In the genomic region with DNA sequence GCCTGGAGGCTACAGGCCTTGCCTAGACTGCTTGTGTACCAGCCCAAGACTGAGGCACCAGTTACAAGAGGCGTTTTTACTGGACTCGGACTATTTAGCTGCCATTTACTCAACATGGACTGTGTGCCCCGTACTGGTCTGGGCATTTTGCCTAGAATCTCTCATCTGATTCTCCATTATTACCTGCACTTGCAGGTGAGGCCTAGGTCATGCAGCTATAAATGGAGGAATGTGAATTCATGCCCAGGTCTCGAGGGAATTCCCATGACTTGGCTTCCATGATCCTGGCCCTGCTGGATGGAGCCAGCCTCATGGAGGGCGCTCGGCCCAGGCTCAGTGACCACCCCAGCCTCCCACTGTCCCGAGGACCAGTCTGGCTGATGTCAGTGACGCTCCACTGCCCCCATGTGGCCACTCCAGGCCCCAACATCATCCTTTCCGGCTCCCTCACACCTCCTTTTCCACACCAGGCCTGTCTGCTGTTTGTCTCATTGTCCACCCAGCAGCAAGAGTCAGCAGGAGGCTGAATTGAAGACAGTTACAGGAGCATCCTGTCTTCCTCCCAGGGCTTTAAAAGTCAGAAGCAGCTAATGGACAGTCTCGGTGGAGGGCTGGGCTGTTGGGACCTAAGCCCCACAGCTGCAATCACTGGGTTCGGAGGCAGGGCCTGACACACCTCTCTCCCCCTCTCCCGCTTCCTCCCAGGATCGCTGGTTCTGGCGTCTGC, we compare ENCODE assay signal across 8 cellular contexts. TPM values are rescaled to one million over a fixed set of nuclear protein-coding genes. Genes with fewer than 3 reads are reported as not detected.
A peak's percentile ranks its signal among the peaks of the same experiment; 100 is the strongest.
DNase-seq lines count a peak whose midpoint lies in the region; ATAC-seq, FAIRE-seq and TF ChIP-seq lines count a peak whose summit lies in the region.

No MANE protein-coding gene starts in this region.

- TF ChIP-seq EP300 in K562 (IDR thresholded peaks at IDR 0.05; ENCODE audit: low read length), result no peak

- no peak overlapping the region for H2BK120ac ChIP-seq in IMR-90 (ENCODE audit: low read depth, low read length)

- H3K4ac ChIP-seq in IMR-90 (ENCODE audit: low read depth, low read length), result no peak overlapping the region

- H3K18ac ChIP-seq in IMR-90 (ENCODE audit: low read depth, low read length), result no peak overlapping the region

- H3K4me3 ChIP-seq in IMR-90 (ENCODE audit: insufficient read depth, low read depth, low read length) (no peak overlapping the region), K562 (no peak overlapping the region), iPS DF 6.9 (ENCODE audit: low read length) (no peak overlapping the region), smooth muscle cell (no peak overlapping the region)

- H2BK20ac ChIP-seq in IMR-90 (ENCODE audit: low read depth, low read length), result no peak overlapping the region

- H3K27me3 ChIP-seq in IMR-90 (ENCODE audit: control insufficient read depth, insufficient read depth, low read length) (no peaks in the 10 kb centered on the region), K562 (ENCODE audit: control insufficient read depth in 2 of 2, insufficient read depth in 2 of 2, low read length in 2 of 2) (no peaks in the 10 kb centered on the region), iPS DF 6.9 (ENCODE audit: control insufficient read depth, insufficient read depth, low read length) (no peaks in the 10 kb centered on the region), smooth muscle cell (ENCODE audit: low read depth) (no peaks in the 10 kb centered on the region)

- H3K27ac ChIP-seq in IMR-90 (ENCODE audit: insufficient read depth, low read length), result no peak overlapping the region
- H3K27ac ChIP-seq in K562 (ENCODE audit: extremely low read depth, low read depth, low read length), result no peak overlapping the region
- H3K27ac ChIP-seq in iPS DF 6.9 (ENCODE audit: low read length), result no peak overlapping the region
- H3K27ac ChIP-seq in smooth muscle cell (ENCODE audit: low read depth), result no peak overlapping the region

- POLR2A ChIA-PET in IMR-90 (lab: Charles Lee; ENCODE audit: unreplicated experiment) (no interaction called here), K562 (lab: Yijun Ruan, JAX) (interaction anchor here (0.6 to 1.5 kb wide), 4 partner anchors 10 to 124 kb away, joined by 3 to 5 read pairs (median 4); a partner anchor contains a TSS)

- H3K79me2 ChIP-seq in K562 (ENCODE audit: control insufficient read depth, insufficient read depth, low read length) (no peaks in the 10 kb centered on the region), smooth muscle cell (ENCODE audit: low read depth) (no peaks in the 10 kb centered on the region)

- no peak overlapping the region for H3K56ac ChIP-seq in IMR-90 (ENCODE audit: extremely low read depth, insufficient read depth, low read length)

- peak overlapping the region; percentile 0 for H2AFZ ChIP-seq in IMR-90 (replicated peaks; ENCODE audit: low read length, poor library complexity)
- H2AFZ ChIP-seq in K562 (ENCODE audit: low read depth, low read length), result no peak overlapping the region
- no peak overlapping the region for H2AFZ ChIP-seq in smooth muscle cell (ENCODE audit: low read depth)

- TF ChIP-seq RAD21 in IMR-90 (IDR thresholded peaks at IDR 0.05; ENCODE audit: low read length) (peak; percentile 89), K562 (CRISPR knock-in tag; conservative IDR thresholded peaks at IDR 0.05 in 1 of 2, IDR thresholded peaks at IDR 0.05 in 1 of 2) (peak; percentile 61 to 83)

- peak; percentile 84 for FAIRE-seq in K562 (lab: Jason Lieb, UNC)

- peak overlapping the region; percentile 25 for H2AK9ac ChIP-seq in IMR-90 (replicated peaks; ENCODE audit: low read depth, low read length, poor library complexity)

- peak; percentile 84 for ATAC-seq in IMR-90 (ENCODE audit: low read depth)
- ATAC-seq in K562, result peak; percentile 86
- ATAC-seq in HG03469 (IDR thresholded peaks at IDR 0.05; ENCODE audit: unreplicated experiment), result no peak
- no peak for ATAC-seq in HG02588 (IDR thresholded peaks at IDR 0.05; ENCODE audit: unreplicated experiment)

- dilution Hi-C loops in IMR-90 (cut with HindIII; ENCODE audit: low sequenced_read_pairs, unreplicated experiment), result no loop called here

- peak; percentile 79 for TF ChIP-seq CTCF in IMR-90 (conservative IDR thresholded peaks at IDR 0.05; ENCODE audit: low read depth, low read length)
- peak; percentile 85 to 93 (median 90) for TF ChIP-seq CTCF in K562 (IDR thresholded peaks at IDR 0.05 in 2 of 3, conservative IDR thresholded peaks at IDR 0.05 in 1 of 3; ENCODE audit: insufficient read depth in 2 of 3, low read depth in 1 of 3, low read length in 3 of 3)
- TF ChIP-seq CTCF in smooth muscle cell (IDR thresholded peaks at IDR 0.05; ENCODE audit: borderline replicate concordance, insufficient read depth, poor library complexity, severe bottlenecking), result peak; percentile 67

- H3K4me1 ChIP-seq in IMR-90 (ENCODE audit: control insufficient read depth, insufficient read depth, low read length), result no peaks in the 10 kb centered on the region
- peaks cover 8 to 33% of the 10 kb centered on the region in 2 experiments; a peak in 4 of 5 replicates for H3K4me1 ChIP-seq in K562 (replicated peaks in 1 of 2; ENCODE audit: control insufficient read depth in 2 of 2, insufficient read depth in 2 of 2, low read length in 2 of 2)
- no peaks in the 10 kb centered on the region for H3K4me1 ChIP-seq in iPS DF 6.9 (ENCODE audit: control insufficient read depth, insufficient read depth, low read length)
- H3K4me1 ChIP-seq in smooth muscle cell (ENCODE audit: low read depth), result peaks cover 1% of the 10 kb centered on the region

- H2BK5ac ChIP-seq in IMR-90 (ENCODE audit: low read depth, low read length, poor library complexity, severe bottlenecking), result no peak overlapping the region

- no peak overlapping the region for H3K14ac ChIP-seq in IMR-90 (replicated peaks; ENCODE audit: low read depth, low read length)

- CTCF ChIA-PET in IMR-90 (lab: Yijun Ruan, JAX) (interaction anchor here (0.6 to 1.6 kb wide), 2 partner anchors 124 kb away, joined by 3 to 6 read pairs; no protein-coding TSS in a partner anchor), K562 (lab: Yijun Ruan, JAX; ENCODE audit: low intra/inter-chr PET ratio) (interaction anchor here (5.3 kb wide), 1 partner anchor 124 kb away, joined by 28 read pairs; a partner anchor contains a TSS)

- no peak overlapping the region for H4K8ac ChIP-seq in IMR-90 (ENCODE audit: low read depth in 2 of 2, low read length in 2 of 2)

- H3F3A ChIP-seq in smooth muscle cell (ENCODE audit: low read depth), result no peaks in the 10 kb centered on the region

- H4K20me1 ChIP-seq in IMR-90 (ENCODE audit: insufficient read depth, low read length) (0 out of 2 replicates have a peak, but pooled peaks cover 5% of the 10 kb centered on the region), K562 (replicated peaks; ENCODE audit: control insufficient read depth, insufficient read depth, low read length) (no peaks in the 10 kb centered on the region), smooth muscle cell (ENCODE audit: low read depth) (peaks cover 10% of the 10 kb centered on the region)

- no peak overlapping the region; the same call in 1 of the 2 replicates for H2AK5ac ChIP-seq in IMR-90 (ENCODE audit: low read depth, low read length)

- H2BK15ac ChIP-seq in IMR-90 (ENCODE audit: low read depth, low read length), result no peak overlapping the region

- intact Hi-C loops in IMR-90 (cut with micrococcal nuclease), result loop anchor here (1.0 to 2.0 kb wide), 4 partner anchors 60 to 435 kb away; no protein-coding TSS in a partner anchor
- intact Hi-C loops in K562 (cut with micrococcal nuclease), result loop anchor here (1.0 to 10.0 kb wide), 4 partner anchors 61 to 434 kb away; a partner anchor contains a TSS

- WGBS in IMR-90 (ENCODE audit: extremely low coverage in 2 of 2, insufficient read length in 1 of 2), 2 experiments, result 47% methylated on average over 6 of the region's 14 CpGs; no CpG with 5 or more reads in 1 of the 2 experiments
- WGBS in K562 (ENCODE audit: insufficient coverage, low coverage, missing lambda C conversion rate), result 15% methylated on average over 13 of the region's 14 CpGs
- WGBS in iPS DF 6.9 (ENCODE audit: insufficient coverage, insufficient read length), result no CpG with 5 or more reads among the region's 14 CpGs
- WGBS in smooth muscle cell (ENCODE audit: low lambda C conversion rate), result 52% methylated on average over 14 of the region's 14 CpGs

- H3K9ac ChIP-seq in IMR-90 (ENCODE audit: low read depth, low read length) (no peak overlapping the region), K562 (ENCODE audit: insufficient read depth in 1 of 2, low read depth in 2 of 2, low read length in 2 of 2) (no peak overlapping the region), smooth muscle cell (ENCODE audit: low read depth) (no peak overlapping the region)

- in situ Hi-C loops in IMR-90 (cut with MboI; ENCODE audit: low sequenced_read_pairs) (loop anchor here (5.0 to 25.0 kb wide), 2 partner anchors 122 to 407 kb away; a partner anchor contains a TSS), K562 (cut with MboI) (loop anchor here (5.0 kb wide), 1 partner anchor 127 kb away; no protein-coding TSS in a partner anchor)

- DNase-seq in ELR (ENCODE audit: low read depth) (peak; percentile 82), IMR-90 (peak; percentile 62), SKM-1 treated with dmso at 0.1 percent for 144 hours (lab: John Stamatoyannopoulos, UW; ENCODE audit: unreplicated experiment) (peak; percentile 47), K562 (ENCODE audit: extremely low read depth in 1 of 4, low spot score in 3 of 4) (peak; percentile 80 to 83 (median 82)), iPS DF 6.9 (ENCODE audit: low read depth, low spot score) (peak; percentile 82), smooth muscle cell (lab: John Stamatoyannopoulos, UW; ENCODE audit: unreplicated experiment) (no peak)

- H4K91ac ChIP-seq in IMR-90 (ENCODE audit: insufficient read depth, low read depth, low read length), result no peak overlapping the region

- H3K9me1 ChIP-seq in IMR-90 (ENCODE audit: insufficient read depth, low read length) (no peaks in the 10 kb centered on the region; the same call in 1 of the 2 replicates), K562 (ENCODE audit: control insufficient read depth, insufficient read depth, low read length) (no peaks in the 10 kb centered on the region)

- H4K5ac ChIP-seq in IMR-90 (ENCODE audit: low read depth, low read length), result no peak overlapping the region

- BruUV-seq in IMR-90 (replicated peaks; lab: Mats Ljungman, UMichigan) (no TSS peak), K562 (replicated peaks; lab: Mats Ljungman, UMichigan) (no TSS peak)

- no peaks in the 10 kb centered on the region for H3K9me3 ChIP-seq in IMR-90 (ENCODE audit: control insufficient read depth, insufficient read depth, low read length)
- H3K9me3 ChIP-seq in K562 (replicated peaks; ENCODE audit: control insufficient read depth, insufficient read depth, low read depth, low read length), result no peaks in the 10 kb centered on the region
- H3K9me3 ChIP-seq in iPS DF 6.9 (ENCODE audit: control insufficient read depth, insufficient read depth, low read length), result no peaks in the 10 kb centered on the region
- no peaks in the 10 kb centered on the region for H3K9me3 ChIP-seq in smooth muscle cell (replicated peaks; ENCODE audit: low read depth)

- TF ChIP-seq POLR2A in IMR-90 (IDR thresholded peaks at IDR 0.05; ENCODE audit: low read depth, low read length), result no peak
- TF ChIP-seq POLR2A in K562 (conservative IDR thresholded peaks at IDR 0.05), result no peak

- no peak overlapping the region for H3K23ac ChIP-seq in IMR-90 (ENCODE audit: low read depth, low read length)

- H3K36me3 ChIP-seq in IMR-90 (ENCODE audit: control insufficient read depth, insufficient read depth, low read length) (peaks cover 31% of the 10 kb centered on the region), K562 (ENCODE audit: control insufficient read depth, insufficient read depth, low read length) (no peaks in the 10 kb centered on the region), iPS DF 6.9 (ENCODE audit: control insufficient read depth, insufficient read depth, low read length) (0 out of 2 replicates have a peak, but pooled peaks cover under 1% of the 10 kb centered on the region), smooth muscle cell (ENCODE audit: low read depth) (no peaks in the 10 kb centered on the region)

- peaks cover 0 to 19% of the 10 kb centered on the region in 2 experiments; a peak in 2 of 4 replicates for H3K79me1 ChIP-seq in IMR-90 (ENCODE audit: low read depth in 1 of 2, low read length in 2 of 2)

- H3K4me2 ChIP-seq in IMR-90 (ENCODE audit: low read depth, low read length) (no peak overlapping the region), K562 (ENCODE audit: insufficient read depth, low read length) (no peak overlapping the region), smooth muscle cell (no peak overlapping the region)

RNA-seq across cellular contexts. Expression of a gene that starts 8.7 kb away (rescaled TPM):
- total RNA-seq in IMR-90 (2012; rRNA removed), result 5.9 and 7.2 TPM in 2 replicates
- polyA plus RNA-seq in IMR-90 (2012; rRNA removed), result 64.9 and 67.6 TPM in 2 replicates
- 56.9 and 92.5 TPM in 2 replicates for polyA plus RNA-seq in IMR-90 (2012; cell fraction: cytosol; rRNA removed)
- polyA plus RNA-seq in IMR-90 (2012; cell fraction: nucleus; rRNA removed; ENCODE audit: low replicate concordance), result 54.7 and 75.9 TPM in 2 replicates
- total RNA-seq in K562 (2011; cell fraction: chromatin; rRNA removed; ENCODE audit: low replicate concordance), result 26.2 and 52.1 TPM in 2 replicates
- 35.3 and 46.4 TPM in 2 replicates for total RNA-seq in K562 (2011; cell fraction: nucleolus; rRNA removed)
- 35.9 and 37.4 TPM in 2 replicates for total RNA-seq in K562 (2011; cell fraction: nucleoplasm; rRNA removed)
- total RNA-seq in K562 (2014; rRNA removed), result 11.4 and 16.0 TPM in 2 replicates
- total RNA-seq in K562 (2014; rRNA removed; fragmentation: Illumina TruSeq; extraction: Trizol), result 3.8 and 5.6 TPM in 2 replicates
- total RNA-seq in K562 (2015; rRNA removed; fragmentation: Illumina TruSeq; extraction: Trizol), result 10.4 and 12.6 TPM in 2 replicates
- 38.6 and 41.5 TPM in 2 replicates for total RNA-seq in K562 (2021)
- polyA plus RNA-seq in K562 (2011; rRNA removed), result 13.1 and 16.3 TPM in 2 replicates
- 22.7 and 39.5 TPM in 2 replicates for polyA plus RNA-seq in K562 (2011; cell fraction: cytosol; rRNA removed)
- 37.9 and 58.3 TPM in 2 replicates for polyA plus RNA-seq in K562 (2011; cell fraction: nucleus; rRNA removed)
- polyA plus RNA-seq in K562 (2012), result 23.8 and 45.8 TPM in 2 replicates
- 18.8 and 25.0 TPM in 2 replicates for polyA plus RNA-seq in K562 (2014; fragmentation: Illumina TruSeq; extraction: Trizol)
- 1 to 10 TPM in 1 of 2 experiments, under 1 TPM in 1; 0.92 to 1.6 TPM for polyA plus RNA-seq in K562 (2014; fragmentation: Nextera tagmentation; extraction: Ambion mirVana)
- polyA plus RNA-seq in K562 (2014; rRNA removed), result 26.5 and 33.5 TPM in 2 replicates
- 5.0 and 6.8 TPM in 2 replicates for polyA minus RNA-seq in K562 (2011; rRNA and poly(A)+ RNA removed)
- 16.2 and 26.1 TPM in 2 replicates for polyA minus RNA-seq in K562 (2011; cell fraction: cytosol; rRNA and poly(A)+ RNA removed)
- 20.1 and 29.2 TPM in 2 replicates for polyA minus RNA-seq in K562 (2011; cell fraction: nucleus; rRNA and poly(A)+ RNA removed)
- 14.3 and 22.7 TPM in 2 replicates for total RNA-seq in smooth muscle cell
- 43.7 and 44.7 TPM in 2 replicates for polyA plus RNA-seq in smooth muscle cell

RNA-seq across cellular contexts. Expression of a gene that starts 15.4 kb away (rescaled TPM):
- total RNA-seq in IMR-90 (2012; rRNA removed) (215 and 227 TPM in 2 replicates), K562 (2014; rRNA removed) (200 and 244 TPM in 2 replicates), K562 (2014; rRNA removed; fragmentation: Illumina TruSeq; extraction: Trizol) (132 and 180 TPM in 2 replicates), K562 (2015; rRNA removed; fragmentation: Illumina TruSeq; extraction: Trizol) (179 and 180 TPM in 2 replicates), K562 (2021) (229 and 249 TPM in 2 replicates), smooth muscle cell (76.4 and 110 TPM in 2 replicates)
- polyA plus RNA-seq in IMR-90 (2012; rRNA removed) (215 and 258 TPM in 2 replicates), K562 (2011; rRNA removed) (165 and 190 TPM in 2 replicates), K562 (2014; fragmentation: Illumina TruSeq; extraction: Trizol) (247 and 288 TPM in 2 replicates), K562 (2014; fragmentation: Nextera tagmentation; extraction: Ambion mirVana) (100 to 1,000 TPM; 807 to 832 TPM), K562 (2014; rRNA removed) (230 and 241 TPM in 2 replicates), smooth muscle cell (179 and 251 TPM in 2 replicates)
- polyA plus RNA-seq in IMR-90 (2012; cell fraction: cytosol; rRNA removed), result 163 and 323 TPM in 2 replicates
- 385 and 588 TPM in 2 replicates for polyA plus RNA-seq in IMR-90 (2012; cell fraction: nucleus; rRNA removed; ENCODE audit: low replicate concordance)
- total RNA-seq in K562 (2011; cell fraction: chromatin; rRNA removed; ENCODE audit: low replicate concordance), result 22.6 and 68.4 TPM in 2 replicates
- total RNA-seq in K562 (2011; cell fraction: nucleolus; rRNA removed), result 89.9 and 93.2 TPM in 2 replicates
- 54.0 and 63.2 TPM in 2 replicates for total RNA-seq in K562 (2011; cell fraction: nucleoplasm; rRNA removed)
- polyA plus RNA-seq in K562 (2011; cell fraction: cytosol; rRNA removed), result 339 and 577 TPM in 2 replicates
- polyA plus RNA-seq in K562 (2011; cell fraction: nucleus; rRNA removed), result 164 and 201 TPM in 2 replicates
- 165 and 193 TPM in 2 replicates for polyA plus RNA-seq in K562 (2012)
- polyA minus RNA-seq in K562 (2011; rRNA and poly(A)+ RNA removed), result 99.7 and 134 TPM in 2 replicates
- polyA minus RNA-seq in K562 (2011; cell fraction: cytosol; rRNA and poly(A)+ RNA removed), result 80.7 and 88.0 TPM in 2 replicates
- polyA minus RNA-seq in K562 (2011; cell fraction: nucleus; rRNA and poly(A)+ RNA removed), result 28.8 and 42.4 TPM in 2 replicates

RNA-seq across cellular contexts. Expression of a gene that starts 23.0 kb away (rescaled TPM):
- total RNA-seq in IMR-90 (2012; rRNA removed) (not detected in 2 replicates), K562 (2014; rRNA removed) (not detected in 2 replicates), K562 (2014; rRNA removed; fragmentation: Illumina TruSeq; extraction: Trizol) (not detected in 2 replicates), K562 (2015; rRNA removed; fragmentation: Illumina TruSeq; extraction: Trizol) (not detected in 2 replicates), K562 (2021) (not detected in 2 replicates), smooth muscle cell (0.27 and 0.49 TPM in 2 replicates)
- polyA plus RNA-seq in IMR-90 (2012; rRNA removed) (0.02 and 0.03 TPM in 2 replicates), K562 (2011; rRNA removed) (not detected in 2 replicates), K562 (2014; fragmentation: Illumina TruSeq; extraction: Trizol) (not detected in 2 replicates), K562 (2014; fragmentation: Nextera tagmentation; extraction: Ambion mirVana) (not detected), K562 (2014; rRNA removed) (not detected in 2 replicates), smooth muscle cell (0.05 TPM in 1 of 2 replicates, not detected in the other)
- polyA plus RNA-seq in IMR-90 (2012; cell fraction: cytosol; rRNA removed), result 0.02 TPM in 1 of 2 replicates, not detected in the other
- polyA plus RNA-seq in IMR-90 (2012; cell fraction: nucleus; rRNA removed; ENCODE audit: low replicate concordance), result 0.03 and 0.13 TPM in 2 replicates
- total RNA-seq in K562 (2011; cell fraction: chromatin; rRNA removed; ENCODE audit: low replicate concordance), result not detected in 2 replicates
- not detected in 2 replicates for total RNA-seq in K562 (2011; cell fraction: nucleolus; rRNA removed)
- total RNA-seq in K562 (2011; cell fraction: nucleoplasm; rRNA removed), result not detected in 2 replicates
- polyA plus RNA-seq in K562 (2011; cell fraction: cytosol; rRNA removed), result not detected in 2 replicates
- 0.04 TPM in 1 of 2 replicates, not detected in the other for polyA plus RNA-seq in K562 (2011; cell fraction: nucleus; rRNA removed)
- polyA plus RNA-seq in K562 (2012), result not detected in 2 replicates
- polyA minus RNA-seq in K562 (2011; rRNA and poly(A)+ RNA removed), result not detected in 2 replicates
- not detected in 2 replicates for polyA minus RNA-seq in K562 (2011; cell fraction: cytosol; rRNA and poly(A)+ RNA removed)
- polyA minus RNA-seq in K562 (2011; cell fraction: nucleus; rRNA and poly(A)+ RNA removed), result not detected in 2 replicates

RNA-seq across cellular contexts. Expression of a gene that starts 42.7 kb away (rescaled TPM):
- total RNA-seq in IMR-90 (2012; rRNA removed) (0.36 and 0.56 TPM in 2 replicates), K562 (2014; rRNA removed) (not detected in 2 replicates), K562 (2014; rRNA removed; fragmentation: Illumina TruSeq; extraction: Trizol) (0.03 TPM in 1 of 2 replicates, not detected in the other), K562 (2015; rRNA removed; fragmentation: Illumina TruSeq; extraction: Trizol) (0.07 and 0.08 TPM in 2 replicates), K562 (2021) (0.09 TPM in 1 of 2 replicates, not detected in the other), smooth muscle cell (0.09 and 0.45 TPM in 2 replicates)
- polyA plus RNA-seq in IMR-90 (2012; rRNA removed) (0.79 and 0.86 TPM in 2 replicates), K562 (2011; rRNA removed) (0.03 and 0.05 TPM in 2 replicates), K562 (2014; fragmentation: Illumina TruSeq; extraction: Trizol) (0.03 and 0.04 TPM in 2 replicates), K562 (2014; fragmentation: Nextera tagmentation; extraction: Ambion mirVana) (not detected), K562 (2014; rRNA removed) (not detected in 2 replicates), smooth muscle cell (0.03 and 0.97 TPM in 2 replicates)
- 0.32 and 1.0 TPM in 2 replicates for polyA plus RNA-seq in IMR-90 (2012; cell fraction: cytosol; rRNA removed)
- 0.34 and 0.54 TPM in 2 replicates for polyA plus RNA-seq in IMR-90 (2012; cell fraction: nucleus; rRNA removed; ENCODE audit: low replicate concordance)
- 0.18 and 0.23 TPM in 2 replicates for total RNA-seq in K562 (2011; cell fraction: chromatin; rRNA removed; ENCODE audit: low replicate concordance)
- total RNA-seq in K562 (2011; cell fraction: nucleolus; rRNA removed), result 0.13 and 0.17 TPM in 2 replicates
- 0.15 TPM in 1 of 2 replicates, not detected in the other for total RNA-seq in K562 (2011; cell fraction: nucleoplasm; rRNA removed)
- polyA plus RNA-seq in K562 (2011; cell fraction: cytosol; rRNA removed), result 0.04 and 0.09 TPM in 2 replicates
- 0.10 and 0.13 TPM in 2 replicates for polyA plus RNA-seq in K562 (2011; cell fraction: nucleus; rRNA removed)
- polyA plus RNA-seq in K562 (2012), result 0.09 and 0.19 TPM in 2 replicates
- 0.06 TPM in 1 of 2 replicates, not detected in the other for polyA minus RNA-seq in K562 (2011; rRNA and poly(A)+ RNA removed)
- not detected in 2 replicates for polyA minus RNA-seq in K562 (2011; cell fraction: cytosol; rRNA and poly(A)+ RNA removed)
- polyA minus RNA-seq in K562 (2011; cell fraction: nucleus; rRNA and poly(A)+ RNA removed), result 0.13 and 0.22 TPM in 2 replicates

Comparison
In these comparisons a context has a peak if more than half of its experiments do, and no peak if none do; other contexts are left out.
1. ATAC-seq: peak in IMR-90 (single experiment) and K562 (single experiment); none in HG03469 (single experiment) and HG02588 (single experiment).
2. Peak in every context shown above with its lines, with median percentiles within 50 percentile points of each other: CTCF ChIP-seq.